14 cellular contexts compared by ENCODE assay signal in genomic region chr6:4345543-4345942, GRCh38.
DNase-seq lines count a peak whose midpoint lies in the region; ATAC-seq and TF ChIP-seq lines count a peak whose summit lies in the region.
"Had no signal": no experiment of that assay in that cellular context is flagged by ENCODE, and none has a peak within 500 bp of the region (broad histone marks: within the 10 kb centered on the region; RNA-seq: fewer than 3 reads in every experiment).

No MANE protein-coding gene starts in this region.

- intact Hi-C loops in heart right ventricle (cut with DNase I) (loop anchor here in 1 of 10 donors (10.0 kb wide), 2 partner anchors 259 to 429 kb away; partner anchors contain the start of gene CDYL), right cardiac atrium (cut with DNase I) (no loop called here), left ventricle myocardium inferior (cut with micrococcal nuclease) (no loop called here)

- H3K4me1 ChIP-seq in heart right ventricle (peaks cover 0 to 40% (median 14%) of the 10 kb centered on the region in 9 donors), right cardiac atrium (ENCODE audit: control insufficient read depth, insufficient read depth, low read length) (peaks cover 8% of the 10 kb centered on the region), left ventricle myocardium inferior (peaks cover 42% of the 10 kb centered on the region)
- H3K4me1 ChIP-seq: Caco-2 had no signal

- peak overlapping the region; percentile 45 to 91 (median 84) for H3K27ac ChIP-seq in heart right ventricle
- no peak overlapping the region for H3K27ac ChIP-seq in right cardiac atrium (ENCODE audit: low read length)
- peak overlapping the region; percentile 89 for H3K27ac ChIP-seq in left ventricle myocardium inferior (replicated peaks)
- H3K27ac ChIP-seq: 22Rv1 had no signal

- peak; percentile 26 to 77 (median 65) for ATAC-seq in heart right ventricle
- ATAC-seq in right cardiac atrium: no peak
- no peak for ATAC-seq in GM19452 (IDR thresholded peaks at IDR 0.05; ENCODE audit: unreplicated experiment)

- H3K9me3 ChIP-seq in heart right ventricle (no peaks in the 10 kb centered on the region), right cardiac atrium (ENCODE audit: control insufficient read depth, low read length) (no peaks in the 10 kb centered on the region), left ventricle myocardium inferior (replicated peaks) (no peaks in the 10 kb centered on the region)
- H3K9me3 ChIP-seq: Caco-2 had no signal

- H3K36me3 ChIP-seq in heart right ventricle (peaks cover 0 to 7% (median 0%) of the 10 kb centered on the region in 9 donors), left ventricle myocardium inferior (peaks cover 10% of the 10 kb centered on the region)

- H3K27me3 ChIP-seq in heart right ventricle (no peaks in the 10 kb centered on the region), right cardiac atrium (ENCODE audit: control insufficient read depth, insufficient read depth) (no peaks in the 10 kb centered on the region), left ventricle myocardium inferior (ENCODE audit: low read depth) (no peaks in the 10 kb centered on the region)

- no peak for TF ChIP-seq CTCF in heart right ventricle (IDR thresholded peaks at IDR 0.05)
- TF ChIP-seq CTCF in left ventricle myocardium inferior (IDR thresholded peaks at IDR 0.05; ENCODE audit: borderline replicate concordance): no peak

- DNase-seq in NCI-H1105 (lab: John Stamatoyannopoulos, UW): peak; percentile 3
- DNase-seq in NCI-H1105 treated with DMSO at 0.1 percent for 48 hours (lab: John Stamatoyannopoulos, UW): no peak
- peak; percentile 50 to 66 for DNase-seq in heart right ventricle
- DNase-seq in right cardiac atrium: no peak
- DNase-seq in left ventricle myocardium inferior: peak; percentile 42
- DNase-seq in islet precursor cell: no peak
- DNase-seq in inferior parietal cortex (ENCODE audit: extremely low spot score): no peak
- DNase-seq: Caco-2; CD4-positive, CD25-positive, alpha-beta regulatory T cell; H9; KBM-7; NCI-H1694 treated with DMSO at 0.1 percent for 48 hours had no signal

- WGBS in heart right ventricle, 2 donors: 51 to 58% methylated on average over 3 of the region's 3 CpGs
- WGBS in right cardiac atrium: 72% methylated on average over 3 of the region's 3 CpGs

- H3K4me3 ChIP-seq in heart right ventricle (peak overlapping the region in 9 of 10 donors; percentile 20 to 57 (median 50)), right cardiac atrium (ENCODE audit: low read length) (no peak overlapping the region), left ventricle myocardium inferior (peak overlapping the region; percentile 67)

Comparison
In these comparisons a context has a peak if more than half of its experiments do, and no peak if none do; other contexts are left out.
1. DNase-seq: peak in NCI-H1105 (single experiment), heart right ventricle (2 of 2) and left ventricle myocardium inferior (single experiment); none in NCI-H1105 treated with DMSO at 0.1 percent for 48 hours (single experiment), right cardiac atrium (0 of 3), islet precursor cell (single experiment) and inferior parietal cortex (single experiment).
2. ATAC-seq: peak in heart right ventricle (8 of 8); none in right cardiac atrium (0 of 2) and GM19452 (single experiment).